ENCODE assay signal across 11 cellular contexts in the genomic region with DNA sequence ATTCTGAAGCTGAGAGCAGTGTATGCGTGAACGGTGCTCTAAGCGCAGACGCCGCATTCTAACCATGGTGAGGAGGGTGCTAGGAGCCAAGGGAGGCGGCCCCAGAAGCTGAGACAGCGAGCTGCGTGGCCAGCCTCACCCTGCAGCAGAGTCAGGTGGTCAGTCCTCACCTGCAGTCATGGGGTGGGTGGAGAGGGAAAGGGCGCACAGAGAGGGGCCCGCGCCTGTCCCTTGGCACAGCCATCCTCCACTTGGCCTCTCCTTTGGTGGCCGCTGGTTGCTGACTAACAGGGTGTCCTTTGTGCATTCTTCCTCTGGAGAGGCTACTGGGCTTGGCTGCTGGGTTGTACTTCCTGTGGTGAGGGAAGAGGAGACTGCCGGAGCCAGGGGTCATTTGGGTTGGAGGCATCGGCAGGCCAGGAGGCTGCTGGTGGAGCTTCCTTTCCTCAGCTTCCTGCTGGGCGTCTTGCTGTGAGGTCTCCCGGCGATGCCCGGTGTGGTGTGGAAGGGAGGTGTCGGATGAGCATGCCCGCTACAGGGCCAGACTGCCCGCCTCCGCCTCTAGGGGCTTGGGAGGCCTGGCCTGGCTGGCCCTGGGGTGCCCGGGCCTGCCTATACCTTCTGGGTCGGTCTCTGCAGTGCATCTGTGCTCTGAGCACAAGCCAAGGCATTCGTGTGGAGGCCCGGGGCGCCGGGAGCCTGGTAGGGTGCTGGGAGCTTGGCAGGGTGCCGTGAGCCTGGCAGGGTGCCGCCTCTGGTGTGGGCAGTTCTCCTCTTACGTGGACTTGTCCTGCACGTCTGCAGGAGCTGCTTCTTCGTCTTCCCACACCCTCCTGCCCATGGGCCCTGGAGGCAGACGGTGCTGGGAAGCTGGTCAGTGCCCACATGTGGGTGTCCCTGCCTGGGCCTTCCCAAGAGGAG. TPM values are rescaled to one million over a fixed set of nuclear protein-coding genes. Genes with fewer than 3 reads are reported as not detected.
DNase-seq lines count a peak whose midpoint lies in the region; ATAC-seq, FAIRE-seq and TF ChIP-seq lines count a peak whose summit lies in the region.
"Had no signal": no experiment of that assay in that cellular context is flagged by ENCODE, and none has a peak within 500 bp of the region (broad histone marks: within the 10 kb centered on the region; RNA-seq: fewer than 3 reads in every experiment).

No MANE protein-coding gene starts in this region.

- no peaks in the 10 kb centered on the region for H3K9me3 ChIP-seq in heart left ventricle
- H3K9me3 ChIP-seq: vagina had no signal

- H3K9me3 Mint-ChIP-seq in activated T-helper 1 cell treated with anti-CD3 and anti-CD28 coated beads, Interleukin-12 subunit alpha, Interleukin-12 subunit beta, Interleukin-2, Interleukin-4 antibody, amounts not matched to agents 30 ng/mL and 10 ng/mL and 1 ng/mL, durations not matched to agents 14 hours and 24 hours and 36 hours: no peaks in the 10 kb centered on the region

- peaks cover 0 to 86% (median 31%) of the 10 kb centered on the region in 9 donors for H3K36me3 ChIP-seq in heart left ventricle

- H3K27me3 ChIP-seq in heart left ventricle: no peaks in the 10 kb centered on the region
- H3K27me3 ChIP-seq: vagina had no signal

- H3K27ac Mint-ChIP-seq in activated T-helper 1 cell treated with anti-CD3 and anti-CD28 coated beads, Interleukin-12 subunit alpha, Interleukin-12 subunit beta, Interleukin-2, Interleukin-4 antibody, amounts not matched to agents 30 ng/mL and 10 ng/mL and 1 ng/mL, durations not matched to agents 14 hours and 24 hours and 36 hours: peak overlapping the region; percentile 76

- FAIRE-seq in H54 (lab: Jason Lieb, UNC): no peak
- FAIRE-seq: TTC549 had no signal

- H3K4me3 ChIP-seq in heart left ventricle: peak overlapping the region in 1 of 12 donors; percentile 6
- H3K4me3 ChIP-seq: vagina had no signal

- intact Hi-C loops in activated T-helper 1 cell treated with anti-CD3 and anti-CD28 coated beads, Interleukin-12 subunit alpha, Interleukin-12 subunit beta, Interleukin-2, Interleukin-4 antibody, amounts not matched to agents 30 ng/mL and 10 ng/mL and 1 ng/mL, durations not matched to agents 14 hours and 24 hours and 36 hours (cut with micrococcal nuclease): no loop called here
- intact Hi-C loops in heart left ventricle (cut with DNase I) (no loop called here), sciatic nerve (cut with DNase I) (no loop called here)

- peak; percentile 90 for DNase-seq in H54 (ENCODE audit: insufficient read length, low spot score)
- no peak for DNase-seq in activated T-helper 1 cell treated with anti-CD3 and anti-CD28 coated beads, Interleukin-12 subunit alpha, Interleukin-12 subunit beta, Interleukin-2, Interleukin-4 antibody, amounts not matched to agents 30 ng/mL and 10 ng/mL and 1 ng/mL, durations not matched to agents 14 hours and 24 hours and 36 hours (ENCODE audit: low spot score)
- peak in 2 of 5 donors; percentile 53 to 57 for DNase-seq in heart left ventricle
- no peak for DNase-seq in sciatic nerve (ENCODE audit: low spot score)
- no peak for DNase-seq in NCI-H446 (lab: John Stamatoyannopoulos, UW)
- no peak for DNase-seq in HUDEP-2 (lab: John Stamatoyannopoulos, UW; ENCODE audit: unreplicated experiment in 76 of 76)
- no peak for DNase-seq in NCI-H1105 treated with DMSO at 0.1 percent for 48 hours (lab: John Stamatoyannopoulos, UW)
- DNase-seq in EL: no peak
- DNase-seq: NCI-H510A treated with DMSO at 0.1 percent for 48 hours had no signal

- TF ChIP-seq POLR2A in H54 (IDR thresholded peaks at IDR 0.05; ENCODE audit: low read depth, low read length) (peak; percentile 40), heart left ventricle (IDR thresholded peaks at IDR 0.05) (no peak)

- ATAC-seq in heart left ventricle (peak; percentile 33 to 62 (median 56)), sciatic nerve (peak; percentile 29)

- peaks cover 26% of the 10 kb centered on the region for H3K4me1 Mint-ChIP-seq in activated T-helper 1 cell treated with anti-CD3 and anti-CD28 coated beads, Interleukin-12 subunit alpha, Interleukin-12 subunit beta, Interleukin-2, Interleukin-4 antibody, amounts not matched to agents 30 ng/mL and 10 ng/mL and 1 ng/mL, durations not matched to agents 14 hours and 24 hours and 36 hours (ENCODE audit: low read depth)

- 72 to 82% (median 79%) methylated on average over 21 to 34 of the region's 34 CpGs for WGBS in heart left ventricle, 4 donors

- peaks cover 0 to 55% (median 21%) of the 10 kb centered on the region in 12 donors for H3K4me1 ChIP-seq in heart left ventricle

- no peak overlapping the region for H3K4me3 Mint-ChIP-seq in activated T-helper 1 cell treated with anti-CD3 and anti-CD28 coated beads, Interleukin-12 subunit alpha, Interleukin-12 subunit beta, Interleukin-2, Interleukin-4 antibody, amounts not matched to agents 30 ng/mL and 10 ng/mL and 1 ng/mL, durations not matched to agents 14 hours and 24 hours and 36 hours

- no peak for TF ChIP-seq CTCF in heart left ventricle (IDR thresholded peaks at IDR 0.05)

- H3K36me3 Mint-ChIP-seq in activated T-helper 1 cell treated with anti-CD3 and anti-CD28 coated beads, Interleukin-12 subunit alpha, Interleukin-12 subunit beta, Interleukin-2, Interleukin-4 antibody, amounts not matched to agents 30 ng/mL and 10 ng/mL and 1 ng/mL, durations not matched to agents 14 hours and 24 hours and 36 hours (ENCODE audit: low read depth): peaks cover 40% of the 10 kb centered on the region

- H3K27ac ChIP-seq in heart left ventricle: peak overlapping the region in 9 of 12 donors; percentile 27 to 72 (median 55)
- H3K27ac ChIP-seq: vagina had no signal

- H3K27me3 Mint-ChIP-seq in activated T-helper 1 cell treated with anti-CD3 and anti-CD28 coated beads, Interleukin-12 subunit alpha, Interleukin-12 subunit beta, Interleukin-2, Interleukin-4 antibody, amounts not matched to agents 30 ng/mL and 10 ng/mL and 1 ng/mL, durations not matched to agents 14 hours and 24 hours and 36 hours (ENCODE audit: insufficient read depth): no peaks in the 10 kb centered on the region

RNA-seq across cellular contexts. Expression of a gene that starts 17.4 kb away (rescaled TPM):
- total RNA-seq in activated T-helper 1 cell treated with anti-CD3 and anti-CD28 coated beads, Interleukin-12 subunit alpha, Interleukin-12 subunit beta, Interleukin-2, Interleukin-4 antibody, amounts not matched to agents 30 ng/mL and 10 ng/mL and 1 ng/mL, durations not matched to agents 14 hours and 24 hours and 36 hours: 282 and 290 TPM in 2 replicates
- 100 to 1,000 TPM in 1 of 9 donors, 10 to 100 TPM in 8; 24.2 to 167 (median 32.7) TPM for total RNA-seq in heart left ventricle
- 10 to 100 TPM; 23.1 to 31.4 TPM for polyA plus RNA-seq in heart left ventricle
- 178 TPM for total RNA-seq in sciatic nerve

RNA-seq across cellular contexts. Expression of a gene that starts 57.8 kb away (rescaled TPM):
- 5.5 and 5.9 TPM in 2 replicates for total RNA-seq in activated T-helper 1 cell treated with anti-CD3 and anti-CD28 coated beads, Interleukin-12 subunit alpha, Interleukin-12 subunit beta, Interleukin-2, Interleukin-4 antibody, amounts not matched to agents 30 ng/mL and 10 ng/mL and 1 ng/mL, durations not matched to agents 14 hours and 24 hours and 36 hours
- total RNA-seq in heart left ventricle (10 to 100 TPM in 2 of 9 donors, 1 to 10 TPM in 7; 2.4 to 13.0 (median 4.6) TPM), sciatic nerve (35.9 TPM)
- 1 to 10 TPM; 2.7 to 3.4 TPM for polyA plus RNA-seq in heart left ventricle

RNA-seq across cellular contexts. Expression of a gene that starts 57.9 kb away (rescaled TPM):
- 20.1 and 22.2 TPM in 2 replicates for total RNA-seq in activated T-helper 1 cell treated with anti-CD3 and anti-CD28 coated beads, Interleukin-12 subunit alpha, Interleukin-12 subunit beta, Interleukin-2, Interleukin-4 antibody, amounts not matched to agents 30 ng/mL and 10 ng/mL and 1 ng/mL, durations not matched to agents 14 hours and 24 hours and 36 hours
- total RNA-seq in heart left ventricle: 10 to 100 TPM in 8 of 9 donors, 1 to 10 TPM in 1; 6.4 to 27.0 (median 14.9) TPM
- 10 to 100 TPM; 11.9 to 12.8 TPM for polyA plus RNA-seq in heart left ventricle
- 46.8 TPM for total RNA-seq in sciatic nerve
